In genomic region chr19:355134-355533, GRCh38 we compare ENCODE assay signal across 18 cellular contexts. TPM values are rescaled to one million over a fixed set of nuclear protein-coding genes. Genes with fewer than 3 reads are reported as not detected.
DNase-seq lines count a peak whose midpoint lies in the region; ATAC-seq, FAIRE-seq and TF ChIP-seq lines count a peak whose summit lies in the region.
"Had no signal": no experiment of that assay in that cellular context is flagged by ENCODE, and none has a peak within 500 bp of the region (broad histone marks: within the 10 kb centered on the region; RNA-seq: fewer than 3 reads in every experiment).

No MANE protein-coding gene starts in this region.

- no peak for TF ChIP-seq CTCF in GM12878 (IDR thresholded peaks at IDR 0.05 in 2 of 3, conservative IDR thresholded peaks at IDR 0.05 in 1 of 3; ENCODE audit: control insufficient read depth in 2 of 3, extremely low read depth in 1 of 3, insufficient read depth in 1 of 3, low read depth in 3 of 3, low read length in 3 of 3)
- TF ChIP-seq CTCF in osteoblast (IDR thresholded peaks at IDR 0.05; ENCODE audit: extremely low read depth, low read depth, low read length): no peak

- peaks cover 4 to 18% (median 8%) of the 10 kb centered on the region in 5 donors for H3K27me3 Mint-ChIP-seq in naive thymus-derived CD8-positive, alpha-beta T cell

- CTCF ChIA-PET in GM12878 (lab: Yijun Ruan, JAX) (no interaction called here), HEK293T (lab: Yijun Ruan, JAX) (no interaction called here)

- DNase-seq in Daoy (ENCODE audit: low read depth): peak; percentile 43
- peak; percentile 85 for DNase-seq in MG63
- no peak for DNase-seq in GM12878 (ENCODE audit: low read depth, low spot score)
- peak; percentile 48 for DNase-seq in osteoblast (ENCODE audit: insufficient read length, low spot score, missing footprints)
- DNase-seq in H4 (ENCODE audit: low spot score): no peak
- no peak for DNase-seq in naive thymus-derived CD8-positive, alpha-beta T cell
- DNase-seq in HEK293T (ENCODE audit: extremely low spot score): no peak
- DNase-seq: CD8-positive, alpha-beta memory T cell; EL; HFFc6; KG1; NCI-H1417 treated with DMSO at 0.1 percent for 48 hours; NCI-H2029; NCI-H510A; NCI-H82; RPMI8226 had no signal

- intact Hi-C loops in GM12878 (cut with micrococcal nuclease; ENCODE audit: unreplicated experiment): no loop called here

- 49% methylated on average over 4 of the region's 4 CpGs for WGBS in GM12878 (ENCODE audit: insufficient coverage, insufficient replicate concordance, low lambda C conversion rate, missing lambda C conversion rate)

- no peak overlapping the region for H3K9ac ChIP-seq in GM12878 (ENCODE audit: control insufficient read depth, insufficient read depth, low read length)
- H3K9ac ChIP-seq: BLaER1 had no signal

- BruUV-seq in GM12878 (replicated peaks; lab: Mats Ljungman, UMichigan): no TSS peak

- peaks cover 0 to 2% (median under 1%) of the 10 kb centered on the region in 4 donors for H3K4me1 Mint-ChIP-seq in naive thymus-derived CD8-positive, alpha-beta T cell
- H3K4me1 Mint-ChIP-seq: CD8-positive, alpha-beta memory T cell had no signal

- H3K27ac ChIP-seq in GM12878 (ENCODE audit: control insufficient read depth, insufficient read depth): no peak overlapping the region
- no peak overlapping the region for H3K27ac ChIP-seq in osteoblast (ENCODE audit: low read depth, low read length)
- H3K27ac ChIP-seq: BLaER1 had no signal

- POLR2A ChIA-PET in GM12878 (lab: Charles Lee): no interaction called here
- POLR2A ChIA-PET in naive thymus-derived CD8-positive, alpha-beta T cell (lab: Charles Lee): no interaction called here
- POLR2A ChIA-PET in HEK293T (lab: Yijun Ruan, JAX): no interaction called here

- no peak overlapping the region for H3K4me2 ChIP-seq in GM12878 (ENCODE audit: control insufficient read depth, insufficient read depth)
- no peak overlapping the region for H3K4me2 ChIP-seq in osteoblast (ENCODE audit: insufficient read depth, low read length)
- H3K4me2 ChIP-seq: BLaER1 had no signal

- H3K27me3 ChIP-seq in MG63 (no peaks in the 10 kb centered on the region), GM12878 (replicated peaks in 1 of 2; ENCODE audit: control insufficient read depth in 2 of 2, insufficient read depth in 2 of 2, low read length in 1 of 2) (no peaks in the 10 kb centered on the region), osteoblast (ENCODE audit: insufficient read depth, low read length) (no peaks in the 10 kb centered on the region)
- H3K27me3 ChIP-seq: BLaER1 had no signal

- peaks cover 2% of the 10 kb centered on the region for H3K9me3 ChIP-seq in MG63
- no peaks in the 10 kb centered on the region; the same call in 2 of the 3 replicates for H3K9me3 ChIP-seq in GM12878 (replicated peaks; ENCODE audit: control insufficient read depth, insufficient read depth, low read length)
- H3K9me3 ChIP-seq in osteoblast (ENCODE audit: low read depth, low read length): no peaks in the 10 kb centered on the region

- no peak for TF ChIP-seq POLR2A in GM12878 (IDR thresholded peaks at IDR 0.05; ENCODE audit: low read depth, low read length)

- no peak for FAIRE-seq in GM12878 (lab: Jason Lieb, UNC)

- TF ChIP-seq EP300 in GM12878 (IDR thresholded peaks at IDR 0.05; ENCODE audit: borderline replicate concordance in 1 of 2, control insufficient read depth in 1 of 2, low read depth in 2 of 2, low read length in 2 of 2): no peak

- H2AFZ ChIP-seq in GM12878 (ENCODE audit: control insufficient read depth, low read depth, low read length) (no peak overlapping the region), osteoblast (ENCODE audit: low read length) (no peak overlapping the region)

- peaks cover 0 to 23% (median 11%) of the 10 kb centered on the region in 9 donors for H3K9me3 Mint-ChIP-seq in naive thymus-derived CD8-positive, alpha-beta T cell

- in situ Hi-C loops in GM12878 (cut with MboI): no loop called here

- H3K36me3 Mint-ChIP-seq in naive thymus-derived CD8-positive, alpha-beta T cell: peaks cover 0 to 5% (median 3%) of the 10 kb centered on the region in 3 donors

- no peak overlapping the region for H3K27ac Mint-ChIP-seq in naive thymus-derived CD8-positive, alpha-beta T cell
- H3K27ac Mint-ChIP-seq: HFFc6 had no signal

- H4K20me1 ChIP-seq in GM12878 (ENCODE audit: control insufficient read depth, insufficient read depth) (no peaks in the 10 kb centered on the region), osteoblast (ENCODE audit: insufficient read depth, low read length) (no peaks in the 10 kb centered on the region)
- H4K20me1 ChIP-seq: BLaER1 had no signal

- no peaks in the 10 kb centered on the region for H3K36me3 ChIP-seq in MG63
- no peaks in the 10 kb centered on the region for H3K36me3 ChIP-seq in GM12878 (ENCODE audit: control insufficient read depth in 2 of 2, insufficient read depth in 2 of 2, low read length in 1 of 2)
- H3K36me3 ChIP-seq in osteoblast (ENCODE audit: insufficient read depth, low read length): no peaks in the 10 kb centered on the region
- H3K36me3 ChIP-seq: BLaER1 had no signal

- RAD21 ChIA-PET in GM12878 (lab: Charles Lee; ENCODE audit: unreplicated experiment): no interaction called here

- no peak overlapping the region for H3K4me3 Mint-ChIP-seq in naive thymus-derived CD8-positive, alpha-beta T cell
- H3K4me3 Mint-ChIP-seq: CD8-positive, alpha-beta memory T cell; HFFc6 had no signal

- SMC1A ChIA-PET in GM12878 (lab: Charles Lee; ENCODE audit: uncharacterized antibody, unreplicated experiment): no interaction called here

- no peaks in the 10 kb centered on the region for H3K4me1 ChIP-seq in GM12878 (ENCODE audit: control insufficient read depth, insufficient read depth, low read length)
- no peaks in the 10 kb centered on the region for H3K4me1 ChIP-seq in osteoblast (ENCODE audit: insufficient read depth, low read length)
- H3K4me1 ChIP-seq: BLaER1 had no signal

- H3K4me3 ChIP-seq in MG63: no peak overlapping the region
- no peak overlapping the region for H3K4me3 ChIP-seq in GM12878
- H3K4me3 ChIP-seq in osteoblast (ENCODE audit: insufficient read depth, low read length): no peak overlapping the region
- H3K4me3 ChIP-seq: BLaER1 had no signal

- no peak for TF ChIP-seq RAD21 in GM12878 (IDR thresholded peaks at IDR 0.05; ENCODE audit: insufficient read depth, low read depth, low read length)

- ATAC-seq in GM12878: no peak
- no peak for ATAC-seq in HG03457 (IDR thresholded peaks at IDR 0.05; ENCODE audit: unreplicated experiment)
- no peak for ATAC-seq in naive thymus-derived CD8-positive, alpha-beta T cell

- H3K79me2 ChIP-seq in GM12878 (ENCODE audit: control insufficient read depth, insufficient read depth, low read length): no peaks in the 10 kb centered on the region
- H3K79me2 ChIP-seq in osteoblast (ENCODE audit: insufficient read depth, low read length): no peaks in the 10 kb centered on the region

TF ChIP-seq in GM12878, 131 proteins besides CTCF, POLR2A, EP300 and RAD21 (continues in another document):
- no peak for TF ChIP-seq KLF5 (IDR thresholded peaks at IDR 0.05; ENCODE audit: partially characterized antibody)

RNA-seq across cellular contexts. Expression of gene MIER2, which starts 10.5 kb away (rescaled TPM):
- total RNA-seq in Daoy (2014; rRNA removed; shearing (Covaris generic)): 8.8 and 12.9 TPM in 2 replicates
- total RNA-seq in MG63 (2014; rRNA removed; shearing (Covaris generic); ENCODE audit: low replicate concordance): 3.5 and 3.6 TPM in 2 replicates
- total RNA-seq in GM12878 (2013; cell fraction: nucleolus; rRNA removed): 36.8 and 37.2 TPM in 2 replicates
- total RNA-seq in GM12878 (2014; rRNA removed) (9.8 and 11.6 TPM in 2 replicates), GM12878 (2014; rRNA removed; fragmentation: Illumina TruSeq; extraction: Trizol) (4.6 and 6.8 TPM in 2 replicates), GM12878 (2021) (22.2 and 23.6 TPM in 2 replicates), osteoblast (10.9 and 14.8 TPM in 2 replicates)
- polyA plus RNA-seq in GM12878 (2011; ENCODE audit: low read depth): 2.4 TPM
- polyA plus RNA-seq in GM12878 (2011; rRNA removed) (6.5 and 11.6 TPM in 2 replicates), GM12878 (2014; fragmentation: Illumina TruSeq; extraction: Trizol) (10.9 and 12.5 TPM in 2 replicates), GM12878 (2014; fragmentation: Nextera tagmentation; extraction: Ambion mirVana) (under 1 TPM; 0.48 to 0.60 TPM), GM12878 (2014; rRNA removed) (14.9 and 20.6 TPM in 2 replicates), GM12878 (2016; fragmentation: Nextera tagmentation; extraction: Ambion mirVana) (10 to 100 TPM; 14.6 to 18.4 TPM)
- 10.5 and 10.7 TPM in 2 replicates for polyA plus RNA-seq in GM12878 (2011; cell fraction: cytosol; rRNA removed)
- 35.7 and 51.2 TPM in 2 replicates for polyA plus RNA-seq in GM12878 (2011; cell fraction: nucleus; rRNA removed)
- polyA plus RNA-seq in GM12878 (2012): 25.2 and 25.4 TPM in 2 replicates
- 18.1 and 23.6 TPM in 2 replicates for polyA minus RNA-seq in GM12878 (2011; rRNA and poly(A)+ RNA removed)
- 5.6 and 9.2 TPM in 2 replicates for polyA minus RNA-seq in GM12878 (2011; cell fraction: cytosol; rRNA and poly(A)+ RNA removed)
- polyA minus RNA-seq in GM12878 (2011; cell fraction: nucleus; rRNA and poly(A)+ RNA removed): 10.2 and 27.7 TPM in 2 replicates
- total RNA-seq in H4 (2014; rRNA removed; shearing (Covaris generic)): 2.8 and 5.1 TPM in 2 replicates
- 10 to 100 TPM; 16.8 to 20.3 TPM for total RNA-seq in naive thymus-derived CD8-positive, alpha-beta T cell
- polyA plus RNA-seq in naive thymus-derived CD8-positive, alpha-beta T cell: 1 to 10 TPM; 2.1 to 3.1 (median 2.4) TPM

RNA-seq across cellular contexts. Expression of gene C2CD4C, which starts 53.8 kb away (rescaled TPM):
- total RNA-seq in Daoy (2014; rRNA removed; shearing (Covaris generic)): 0.06 TPM in 1 of 2 replicates, not detected in the other
- not detected in 2 replicates for total RNA-seq in MG63 (2014; rRNA removed; shearing (Covaris generic); ENCODE audit: low replicate concordance)
- not detected in 2 replicates for total RNA-seq in GM12878 (2013; cell fraction: nucleolus; rRNA removed)
- total RNA-seq in GM12878 (2014; rRNA removed) (not detected in 2 replicates), GM12878 (2014; rRNA removed; fragmentation: Illumina TruSeq; extraction: Trizol) (not detected in 2 replicates), GM12878 (2021) (not detected in 2 replicates), osteoblast (not detected in 2 replicates)
- not detected for polyA plus RNA-seq in GM12878 (2011; ENCODE audit: low read depth)
- polyA plus RNA-seq in GM12878 (2011; rRNA removed) (not detected in 2 replicates), GM12878 (2014; fragmentation: Illumina TruSeq; extraction: Trizol) (not detected in 2 replicates), GM12878 (2014; fragmentation: Nextera tagmentation; extraction: Ambion mirVana) (not detected), GM12878 (2014; rRNA removed) (0.03 TPM in 1 of 2 replicates, not detected in the other), GM12878 (2016; fragmentation: Nextera tagmentation; extraction: Ambion mirVana) (not detected)
- polyA plus RNA-seq in GM12878 (2011; cell fraction: cytosol; rRNA removed): 0.01 TPM in 1 of 2 replicates, not detected in the other
- polyA plus RNA-seq in GM12878 (2011; cell fraction: nucleus; rRNA removed): 0.04 and 0.13 TPM in 2 replicates
- 0.03 TPM in 1 of 2 replicates, not detected in the other for polyA plus RNA-seq in GM12878 (2012)
- polyA minus RNA-seq in GM12878 (2011; rRNA and poly(A)+ RNA removed): not detected in 2 replicates
- not detected in 2 replicates for polyA minus RNA-seq in GM12878 (2011; cell fraction: cytosol; rRNA and poly(A)+ RNA removed)
- polyA minus RNA-seq in GM12878 (2011; cell fraction: nucleus; rRNA and poly(A)+ RNA removed): not detected in 2 replicates
- 0.78 and 0.93 TPM in 2 replicates for total RNA-seq in H4 (2014; rRNA removed; shearing (Covaris generic))
- total RNA-seq in naive thymus-derived CD8-positive, alpha-beta T cell: not detected
- polyA plus RNA-seq in naive thymus-derived CD8-positive, alpha-beta T cell: not detected
- total RNA-seq: CD8-positive, alpha-beta memory T cell; HFFc6 had no signal
- polyA plus RNA-seq: CD8-positive, alpha-beta memory T cell had no signal

Comparison
In these comparisons a context has a peak if more than half of its experiments do, and no peak if none do; other contexts are left out.
1. DNase-seq: peak in Daoy (single experiment), MG63 (single experiment) and osteoblast (single experiment); none in GM12878 (single experiment), H4 (single experiment), naive thymus-derived CD8-positive, alpha-beta T cell (0 of 10) and HEK293T (single experiment).